ENCODE assay signal across 10 cellular contexts in the genomic region with DNA sequence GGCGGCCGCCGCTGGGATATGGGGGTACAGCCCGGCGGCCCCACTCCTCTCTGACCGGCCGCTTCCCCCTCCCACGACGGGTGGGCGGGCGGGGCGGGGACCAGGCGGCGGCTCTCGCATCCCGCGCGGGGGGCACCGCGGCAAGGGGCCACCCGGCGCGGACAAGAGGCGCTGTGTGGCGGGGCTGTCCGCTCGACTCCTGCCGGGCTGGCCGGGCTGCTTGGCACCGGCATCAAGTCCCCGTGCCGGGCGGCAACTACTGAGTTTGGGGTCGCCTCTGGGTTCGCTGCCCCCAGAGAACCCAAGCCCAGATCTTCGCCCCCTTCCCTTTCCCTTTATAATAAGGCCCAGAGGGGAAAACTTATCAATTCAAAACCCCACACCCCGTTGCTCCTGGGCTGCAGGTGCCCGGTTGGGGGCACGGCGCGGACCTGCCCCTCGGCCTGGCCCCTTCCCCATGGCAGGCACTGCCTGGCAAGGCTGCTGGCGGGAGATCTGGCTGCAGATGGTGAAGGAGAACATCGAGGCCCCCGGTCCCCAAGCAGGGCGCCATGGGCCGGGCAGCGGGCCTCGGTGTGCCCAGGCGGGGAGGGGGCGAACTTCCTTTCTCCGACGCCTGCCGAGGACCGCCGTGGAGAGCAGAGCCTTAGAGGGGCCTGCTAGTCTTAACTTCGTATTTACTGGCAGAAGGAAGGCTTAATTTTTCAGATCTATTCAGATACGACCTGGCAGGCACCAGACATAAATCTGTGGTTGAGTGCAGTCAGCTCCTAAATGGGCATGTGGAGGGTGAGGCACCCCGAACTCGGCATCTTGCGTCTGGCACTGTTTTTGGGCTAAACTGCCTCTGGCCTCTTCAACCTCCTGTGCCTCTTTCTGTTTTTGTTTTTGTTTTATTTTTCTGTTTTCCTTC. TPM values are rescaled to one million over a fixed set of nuclear protein-coding genes. Genes with fewer than 3 reads are reported as not detected.
DNase-seq lines count a peak whose midpoint lies in the region; ATAC-seq and TF ChIP-seq lines count a peak whose summit lies in the region.
"Had no signal": no experiment of that assay in that cellular context is flagged by ENCODE, and none has a peak within 500 bp of the region (broad histone marks: within the 10 kb centered on the region; RNA-seq: fewer than 3 reads in every experiment).

No MANE protein-coding gene starts in this region.

- DNase-seq in activated CD4-positive, alpha-beta T cell treated with anti-CD3 and anti-CD28 coated beads, Interleukin-2, amount 10 ng/mL, durations not matched to agents 7 days and 5 days: no peak
- DNase-seq in activated CD4-positive, alpha-beta T cell treated with anti-CD3 and anti-CD28 coated beads for 4 hours: no peak
- no peak for DNase-seq in testis
- DNase-seq in PC-9: no peak
- no peak for DNase-seq in iPS-NIHi7 (ENCODE audit: extremely low spot score)
- DNase-seq: DND-41 had no signal

- intact Hi-C loops in testis (cut with DNase I; ENCODE audit: low total_unique reads): no loop called here
- intact Hi-C loops in PC-9 (cut with micrococcal nuclease; ENCODE audit: unreplicated experiment): no loop called here

- no peaks in the 10 kb centered on the region for H3K36me3 ChIP-seq in iPS-18a (ENCODE audit: control insufficient read depth, low read depth, low read length)
- no peaks in the 10 kb centered on the region for H3K36me3 ChIP-seq in testis (ENCODE audit: low read depth, missing control alignments)
- H3K36me3 ChIP-seq in PC-9 (ENCODE audit: low read depth): no peaks in the 10 kb centered on the region

- H3K27me3 ChIP-seq in iPS-18a (ENCODE audit: control insufficient read depth, insufficient read depth, low read length): peaks cover 32% of the 10 kb centered on the region
- H3K27me3 ChIP-seq in testis: no peaks in the 10 kb centered on the region
- peaks cover 12% of the 10 kb centered on the region; the same call in 1 of the 2 replicates for H3K27me3 ChIP-seq in PC-9 (ENCODE audit: insufficient read depth, low read depth)

- no peak overlapping the region for H2AFZ ChIP-seq in PC-9

- POLR2A ChIA-PET in activated CD4-positive, alpha-beta T cell treated with anti-CD3 and anti-CD28 coated beads, Interleukin-2, amount 10 ng/mL, durations not matched to agents 7 days and 5 days (lab: Charles Lee): no interaction called here
- POLR2A ChIA-PET in PC-9 (lab: Charles Lee; ENCODE audit: unreplicated experiment): no interaction called here

- no peaks in the 10 kb centered on the region for H3K9me3 Mint-ChIP-seq in activated CD4-positive, alpha-beta T cell treated with anti-CD3 and anti-CD28 coated beads, Interleukin-2, amount 10 ng/mL, durations not matched to agents 7 days and 5 days
- H3K9me3 Mint-ChIP-seq in activated naive CD8-positive, alpha-beta T cell (ENCODE audit: low read depth): no peaks in the 10 kb centered on the region

- H3K9me2 ChIP-seq in PC-9 (ENCODE audit: insufficient read depth): no peaks in the 10 kb centered on the region

- H3K9ac ChIP-seq in iPS-18a (ENCODE audit: low read length): no peak overlapping the region

- peak overlapping the region; percentile 81 for H3K27ac Mint-ChIP-seq in activated CD4-positive, alpha-beta T cell treated with anti-CD3 and anti-CD28 coated beads, Interleukin-2, amount 10 ng/mL, durations not matched to agents 7 days and 5 days
- peak overlapping the region; percentile 84 for H3K27ac Mint-ChIP-seq in activated naive CD8-positive, alpha-beta T cell

- no peak overlapping the region for H3K4me2 ChIP-seq in PC-9

- peaks cover 18% of the 10 kb centered on the region for H3K27me3 Mint-ChIP-seq in activated CD4-positive, alpha-beta T cell treated with anti-CD3 and anti-CD28 coated beads, Interleukin-2, amount 10 ng/mL, durations not matched to agents 7 days and 5 days
- H3K27me3 Mint-ChIP-seq in activated naive CD8-positive, alpha-beta T cell: no peaks in the 10 kb centered on the region

- WGBS in testis, 2 donors: 21 to 25% methylated on average over 19 to 41 of the region's 61 CpGs

- H3K4me1 ChIP-seq in iPS-18a (ENCODE audit: control insufficient read depth, low read depth, low read length) (peaks cover 12% of the 10 kb centered on the region), testis (peaks cover 4% of the 10 kb centered on the region), PC-9 (replicated peaks; ENCODE audit: insufficient read depth) (no peaks in the 10 kb centered on the region)

- BruUV-seq in PC-9 (replicated peaks; lab: Mats Ljungman, UMichigan): no TSS peak

- TF ChIP-seq POLR2A in testis (IDR thresholded peaks at IDR 0.05): no peak

- H3K9me3 ChIP-seq in iPS-18a (ENCODE audit: control insufficient read depth, low read depth, low read length) (no peaks in the 10 kb centered on the region), testis (no peaks in the 10 kb centered on the region), PC-9 (ENCODE audit: insufficient read depth, low read depth) (no peaks in the 10 kb centered on the region)

- H4K20me1 ChIP-seq in PC-9 (ENCODE audit: insufficient read depth): no peaks in the 10 kb centered on the region

- H3K4me3 ChIP-seq in iPS-18a (ENCODE audit: low read length) (peak overlapping the region; percentile 61), testis (peak overlapping the region; percentile 51 to 65), PC-9 (no peak overlapping the region)

- TF ChIP-seq CTCF in testis (IDR thresholded peaks at IDR 0.05) (no peak), PC-9 (conservative IDR thresholded peaks at IDR 0.05) (no peak)

- no peak for ATAC-seq in HG03521 (IDR thresholded peaks at IDR 0.05; ENCODE audit: unreplicated experiment)
- ATAC-seq: Panc1 had no signal

- H3K4me1 Mint-ChIP-seq in activated CD4-positive, alpha-beta T cell treated with anti-CD3 and anti-CD28 coated beads, Interleukin-2, amount 10 ng/mL, durations not matched to agents 7 days and 5 days: peaks cover 43% of the 10 kb centered on the region
- H3K4me1 Mint-ChIP-seq in activated naive CD8-positive, alpha-beta T cell (ENCODE audit: low read depth): peaks cover 50% of the 10 kb centered on the region

- H3K27ac ChIP-seq in iPS-18a (ENCODE audit: low read length) (no peak overlapping the region), testis (no peak overlapping the region), PC-9 (no peak overlapping the region)

- no peaks in the 10 kb centered on the region for H3F3A ChIP-seq in PC-9 (ENCODE audit: insufficient read depth, low read depth)

- peaks cover 6% of the 10 kb centered on the region for H3K36me3 Mint-ChIP-seq in activated CD4-positive, alpha-beta T cell treated with anti-CD3 and anti-CD28 coated beads, Interleukin-2, amount 10 ng/mL, durations not matched to agents 7 days and 5 days (ENCODE audit: low read depth)
- no peaks in the 10 kb centered on the region for H3K36me3 Mint-ChIP-seq in activated naive CD8-positive, alpha-beta T cell

- H3K4me3 Mint-ChIP-seq in activated CD4-positive, alpha-beta T cell treated with anti-CD3 and anti-CD28 coated beads, Interleukin-2, amount 10 ng/mL, durations not matched to agents 7 days and 5 days: peak overlapping the region; percentile 75
- peak overlapping the region; percentile 88 for H3K4me3 Mint-ChIP-seq in activated naive CD8-positive, alpha-beta T cell

- CTCF ChIA-PET in activated CD4-positive, alpha-beta T cell treated with anti-CD3 and anti-CD28 coated beads, Interleukin-2, amount 10 ng/mL, durations not matched to agents 7 days and 5 days (lab: Charles Lee): interaction anchor here (0.9 kb wide), 1 partner anchor 8 kb away, joined by 3 read pairs; no protein-coding TSS in a partner anchor
- CTCF ChIA-PET in PC-9 (lab: Charles Lee): no interaction called here

- no peaks in the 10 kb centered on the region for H3K79me2 ChIP-seq in PC-9 (ENCODE audit: low read depth)

RNA-seq across cellular contexts. Expression of gene APBA2, which starts 0.9 kb away (rescaled TPM):
- total RNA-seq in activated CD4-positive, alpha-beta T cell treated with anti-CD3 and anti-CD28 coated beads, Interleukin-2, amount 10 ng/mL, durations not matched to agents 7 days and 5 days: 10 to 100 TPM; 19.2 to 21.2 TPM
- total RNA-seq in testis (10 to 100 TPM; 29.5 to 37.7 TPM), PC-9 (2021) (not detected in 2 replicates)
- 18.5 TPM for polyA plus RNA-seq in testis (ENCODE audit: insufficient read depth, low read depth, low replicate concordance)

RNA-seq across cellular contexts. Expression of gene GOLGA6L7, which starts 38.2 kb away (rescaled TPM):
- not detected for total RNA-seq in activated CD4-positive, alpha-beta T cell treated with anti-CD3 and anti-CD28 coated beads, Interleukin-2, amount 10 ng/mL, durations not matched to agents 7 days and 5 days
- total RNA-seq in testis (10 to 100 TPM in 1 of 2 donors, 1 to 10 TPM in 1; 4.3 to 13.6 TPM), PC-9 (2021) (not detected in 2 replicates)
- 15.7 TPM for polyA plus RNA-seq in testis (ENCODE audit: insufficient read depth, low read depth, low replicate concordance)

Comparison
In these comparisons a context has a peak if more than half of its experiments do, and no peak if none do; other contexts are left out.
1. RNA of gene APBA2, which starts 0.9 kb away (total RNA-seq): 29.5 to 37.7 TPM in testis and 19.2 to 21.2 TPM in activated CD4-positive, alpha-beta T cell treated with anti-CD3 and anti-CD28 coated beads, Interleukin-2, amount 10 ng/mL, durations not matched to agents 7 days and 5 days; not detected in PC-9; every median in the first group is over 10 times any median in the second.